ENCODE assay signal across 33 cellular contexts in genomic region chr9:133489253-133490190, GRCh38. TPM values are rescaled to one million over a fixed set of nuclear protein-coding genes. Genes with fewer than 3 reads are reported as not detected.
DNase-seq lines count a peak whose midpoint lies in the region; ATAC-seq and TF ChIP-seq lines count a peak whose summit lies in the region.
"Had no signal": no experiment of that assay in that cellular context is flagged by ENCODE, and none has a peak within 500 bp of the region (broad histone marks: within the 10 kb centered on the region; RNA-seq: fewer than 3 reads in every experiment).

No MANE protein-coding gene starts in this region.

- peak overlapping the region; percentile 19 for H4K8ac ChIP-seq in neuronal stem cell (ENCODE audit: low read depth, low read length)

- no peaks in the 10 kb centered on the region for H3K36me3 ChIP-seq in H7 (replicated peaks; ENCODE audit: control insufficient read depth, insufficient read depth, low read length)
- H3K36me3 ChIP-seq in neuronal stem cell (replicated peaks in 1 of 2; ENCODE audit: control insufficient read depth in 2 of 2, insufficient read depth in 2 of 2, low read length in 2 of 2): no peaks in the 10 kb centered on the region
- H3K36me3 ChIP-seq: adrenal gland, BLaER1, heart left ventricle, transverse colon had no signal

- H3K18ac ChIP-seq in neuronal stem cell (ENCODE audit: low read length): no peak overlapping the region

- CTCF ChIA-PET in CD4-positive, alpha-beta T cell (lab: Charles Lee): no interaction called here

- H2AK5ac ChIP-seq in neuronal stem cell (ENCODE audit: low read depth, low read length): peak overlapping the region; percentile 79

- POLR2A ChIA-PET in CD4-positive, alpha-beta T cell (lab: Charles Lee): no interaction called here

- H2AFZ ChIP-seq in neuronal stem cell (ENCODE audit: low read length): no peak overlapping the region

- no peak overlapping the region for H3K4ac ChIP-seq in neuronal stem cell (ENCODE audit: low read length)

- no peak overlapping the region for H2BK12ac ChIP-seq in neuronal stem cell (ENCODE audit: low read length)

- H4K91ac ChIP-seq in neuronal stem cell (ENCODE audit: low read depth, low read length, poor library complexity): no peak overlapping the region

- TF ChIP-seq CTCF in CD4-positive, alpha-beta T cell (IDR thresholded peaks at IDR 0.05): no peak
- TF ChIP-seq CTCF in chondrocyte (IDR thresholded peaks at IDR 0.05) (no peak), GM20000 (IDR thresholded peaks at IDR 0.05; ENCODE audit: extremely low read depth, missing control alignments) (no peak)

- H2BK120ac ChIP-seq in neuronal stem cell (ENCODE audit: low read depth, low read length): peak overlapping the region; percentile 18

- no peak overlapping the region for H3K4me2 ChIP-seq in neuronal stem cell (ENCODE audit: insufficient read depth, low read length, poor library complexity, severe bottlenecking)
- H3K4me2 ChIP-seq: BLaER1 had no signal

- no peaks in the 10 kb centered on the region for H3K27me3 ChIP-seq in CD4-positive, alpha-beta T cell (ENCODE audit: control insufficient read depth, insufficient read depth, low read length)
- no peaks in the 10 kb centered on the region for H3K27me3 ChIP-seq in H7 (ENCODE audit: control insufficient read depth, insufficient read depth, low read length)
- peaks cover 0 to 35% (median 0%) of the 10 kb centered on the region in 3 experiments for H3K27me3 ChIP-seq in neuronal stem cell (ENCODE audit: control insufficient read depth in 3 of 3, insufficient read depth in 3 of 3, low read depth in 1 of 3, low read length in 3 of 3)
- H3K27me3 ChIP-seq: adrenal gland, BLaER1 had no signal

- H3K4me3 Mint-ChIP-seq in CD4-positive, alpha-beta T cell: no peak overlapping the region
- H3K4me3 Mint-ChIP-seq in chondrocyte (ENCODE audit: unreplicated experiment): no peak overlapping the region
- H3K4me3 Mint-ChIP-seq: activated CD4-positive, alpha-beta T cell treated with anti-CD3 and anti-CD28 coated beads, Interleukin-2, amount 10 ng/mL, durations not matched to agents 24 days and 14 days; activated CD8-positive, alpha-beta memory T cell treated with anti-CD3 and anti-CD28 coated beads, Interleukin-2, amount 10 ng/mL, durations not matched to agents 7 days and 5 days; activated T-cell treated with anti-CD3 and anti-CD28 coated beads, Interleukin-2, amount 50 U/mL, for 72 hours had no signal

- intact Hi-C loops in CD4-positive, alpha-beta T cell (cut with DNase I, micrococcal nuclease): loop anchor here (5.0 kb wide), 2 partner anchors 137 to 512 kb away; partner anchors contain the start of gene GFI1B (in 1 of the 2)

- no peak for ATAC-seq in CD4-positive, alpha-beta T cell (ENCODE audit: poor library complexity)
- no peak for ATAC-seq in HG03565 (IDR thresholded peaks at IDR 0.05; ENCODE audit: unreplicated experiment)
- ATAC-seq: activated CD8-positive, alpha-beta memory T cell treated with anti-CD3 and anti-CD28 coated beads, Interleukin-2, amount 10 ng/mL, durations not matched to agents 7 days and 5 days; activated T-cell treated with anti-CD3 and anti-CD28 coated beads, Interleukin-2, amount 50 U/mL, for 72 hours; heart left ventricle had no signal

- H3K4me1 ChIP-seq in neuronal stem cell (ENCODE audit: control insufficient read depth in 2 of 2, insufficient read depth in 1 of 2, low read depth in 1 of 2, low read length in 2 of 2): peaks cover 0 to 12% of the 10 kb centered on the region in 2 donors

- peaks cover 6% of the 10 kb centered on the region for H3K4me1 Mint-ChIP-seq in CD4-positive, alpha-beta T cell (ENCODE audit: low read depth)
- H3K4me1 Mint-ChIP-seq in chondrocyte (ENCODE audit: low read depth): peaks cover 30% of the 10 kb centered on the region
- H3K4me1 Mint-ChIP-seq: activated CD4-positive, alpha-beta T cell treated with anti-CD3 and anti-CD28 coated beads, Interleukin-2, amount 10 ng/mL, durations not matched to agents 24 days and 14 days had no signal

- H3K9ac ChIP-seq in neuronal stem cell (ENCODE audit: low read depth, low read length, poor library complexity): peak overlapping the region; percentile 60
- H3K9ac ChIP-seq: BLaER1 had no signal

- no peaks in the 10 kb centered on the region for H3K9me3 ChIP-seq in CD4-positive, alpha-beta T cell (ENCODE audit: control insufficient read depth, low read length)
- no peaks in the 10 kb centered on the region for H3K9me3 ChIP-seq in neuronal stem cell (replicated peaks in 1 of 2; ENCODE audit: control insufficient read depth in 2 of 2, insufficient read depth in 1 of 2, low read depth in 1 of 2, low read length in 2 of 2)
- H3K9me3 ChIP-seq: adrenal gland, BLaER1, heart left ventricle, transverse colon had no signal

- no CpG with 5 or more reads among the region's 19 CpGs for WGBS in neuronal stem cell (ENCODE audit: extremely low coverage in 2 of 2, insufficient read length in 2 of 2, insufficient replicate concordance in 1 of 2), 2 donors

- H3K4me3 ChIP-seq in H7 (ENCODE audit: insufficient read depth, low read depth, low read length): no peak overlapping the region
- no peak overlapping the region for H3K4me3 ChIP-seq in neuronal stem cell (ENCODE audit: low read length in 2 of 2)
- H3K4me3 ChIP-seq: adrenal gland, BLaER1, coronary artery, heart left ventricle, skin epidermis, transverse colon had no signal

- peak overlapping the region; percentile 10 for H3K27ac Mint-ChIP-seq in CD4-positive, alpha-beta T cell
- no peak overlapping the region for H3K27ac Mint-ChIP-seq in chondrocyte (ENCODE audit: unreplicated experiment)
- H3K27ac Mint-ChIP-seq: activated CD4-positive, alpha-beta T cell treated with anti-CD3 and anti-CD28 coated beads, Interleukin-2, amount 10 ng/mL, durations not matched to agents 24 days and 14 days; activated CD8-positive, alpha-beta memory T cell treated with anti-CD3 and anti-CD28 coated beads, Interleukin-2, amount 10 ng/mL, durations not matched to agents 7 days and 5 days; activated T-cell treated with anti-CD3 and anti-CD28 coated beads, Interleukin-2, amount 50 U/mL, for 72 hours had no signal

- peak overlapping the region; percentile 6 for H3K14ac ChIP-seq in neuronal stem cell (ENCODE audit: low read length)

- H3K27ac ChIP-seq in CD4-positive, alpha-beta T cell (ENCODE audit: low read depth, low read length): no peak overlapping the region
- no peak overlapping the region for H3K27ac ChIP-seq in neuronal stem cell (replicated peaks; ENCODE audit: low read length)
- H3K27ac ChIP-seq: adrenal gland, BLaER1, coronary artery, heart left ventricle, skin epidermis, transverse colon, VCaP had no signal

- H3K27me3 Mint-ChIP-seq in CD4-positive, alpha-beta T cell: no peaks in the 10 kb centered on the region
- no peaks in the 10 kb centered on the region for H3K27me3 Mint-ChIP-seq in chondrocyte (ENCODE audit: low read depth)

- H3K9me3 Mint-ChIP-seq in CD4-positive, alpha-beta T cell: no peaks in the 10 kb centered on the region
- H3K9me3 Mint-ChIP-seq in chondrocyte (ENCODE audit: low read depth): no peaks in the 10 kb centered on the region
- H3K9me3 Mint-ChIP-seq: activated CD4-positive, alpha-beta T cell treated with anti-CD3 and anti-CD28 coated beads, Interleukin-2, amount 10 ng/mL, durations not matched to agents 24 days and 14 days; activated T-cell treated with anti-CD3 and anti-CD28 coated beads, Interleukin-2, amount 50 U/mL, for 72 hours had no signal

- DNase-seq in CD4-positive, alpha-beta T cell: no peak
- peak; percentile 42 for DNase-seq in H7
- peak; percentile 75 for DNase-seq in chondrocyte (ENCODE audit: low spot score)
- no peak for DNase-seq in neuronal stem cell (ENCODE audit: low spot score)
- no peak for DNase-seq in GM20000 (ENCODE audit: low spot score)
- no peak for DNase-seq in stimulated activated CD4-positive, alpha-beta T cell treated with anti-CD3 and anti-CD28 coated beads, Interleukin-4, amount 100 ng/mL, for 1 hour
- DNase-seq: activated CD4-positive, alpha-beta T cell treated with anti-CD3 and anti-CD28 coated beads, Interleukin-2, amount 10 ng/mL, durations not matched to agents 24 days and 14 days; activated CD8-positive, alpha-beta memory T cell treated with anti-CD3 and anti-CD28 coated beads, Interleukin-2, amount 10 ng/mL, durations not matched to agents 7 days and 5 days; activated naive CD4-positive, alpha-beta T cell; activated T-cell treated with anti-CD3 and anti-CD28 coated beads, Interleukin-2, amount 50 U/mL, for 72 hours; adrenal gland; COR-L47; DMS79; effector memory CD4-positive, alpha-beta T cell; erythroblast; GF-D8; kidney glomerular epithelial cell; NCI-H146; NCI-H2107; nucleus accumbens; transverse colon had no signal

- H3K79me1 ChIP-seq in neuronal stem cell (ENCODE audit: low read depth, low read length): peaks cover 2% of the 10 kb centered on the region

- H2BK5ac ChIP-seq in neuronal stem cell (ENCODE audit: low read length): no peak overlapping the region

- peak overlapping the region; percentile 71 for H2BK15ac ChIP-seq in neuronal stem cell (ENCODE audit: low read length)

- H3K23ac ChIP-seq in neuronal stem cell (ENCODE audit: low read depth, low read length, poor library complexity): peak overlapping the region; percentile 17

- no peaks in the 10 kb centered on the region for H3K36me3 Mint-ChIP-seq in CD4-positive, alpha-beta T cell (ENCODE audit: low read depth)
- H3K36me3 Mint-ChIP-seq in chondrocyte (ENCODE audit: low read depth): no peaks in the 10 kb centered on the region
- H3K36me3 Mint-ChIP-seq: activated CD8-positive, alpha-beta memory T cell treated with anti-CD3 and anti-CD28 coated beads, Interleukin-2, amount 10 ng/mL, durations not matched to agents 7 days and 5 days had no signal

RNA-seq across cellular contexts. Expression of gene SLC2A6, which starts 10.6 kb away (rescaled TPM):
- total RNA-seq in CD4-positive, alpha-beta T cell: 1 to 10 TPM; 1.8 to 3.2 TPM
- 13.8 and 18.2 TPM in 2 replicates for total RNA-seq in H7 (2014; rRNA removed; shearing (Covaris generic))
- total RNA-seq in chondrocyte: 5.4 to 13.7 TPM (median 13.2 TPM) in 3 replicates
- polyA plus RNA-seq in neuronal stem cell (2013, experiment 1 of 2): 3.7 TPM
- polyA plus RNA-seq in neuronal stem cell (2013, experiment 2 of 2): 3.8 TPM

RNA-seq across cellular contexts. Expression of gene CACFD1, which starts 29.7 kb away (rescaled TPM):
- total RNA-seq in CD4-positive, alpha-beta T cell: 1 to 10 TPM; 3.7 to 3.8 TPM
- total RNA-seq in H7 (2014; rRNA removed; shearing (Covaris generic)): 9.5 and 11.3 TPM in 2 replicates
- 14.4 to 22.3 TPM (median 18.8 TPM) in 3 replicates for total RNA-seq in chondrocyte
- polyA plus RNA-seq in neuronal stem cell (2013, experiment 1 of 2): 18.8 TPM
- polyA plus RNA-seq in neuronal stem cell (2013, experiment 2 of 2): 19.4 TPM

RNA-seq across cellular contexts. Expression of gene MYMK, which starts 35.2 kb away (rescaled TPM):
- total RNA-seq in CD4-positive, alpha-beta T cell: not detected
- total RNA-seq in H7 (2014; rRNA removed; shearing (Covaris generic)): not detected in 2 replicates
- not detected in 3 replicates for total RNA-seq in chondrocyte
- not detected for polyA plus RNA-seq in neuronal stem cell (2013, experiment 1 of 2)
- polyA plus RNA-seq in neuronal stem cell (2013, experiment 2 of 2): not detected
- total RNA-seq: activated CD4-positive, alpha-beta T cell treated with anti-CD3 and anti-CD28 coated beads, Interleukin-2, amount 10 ng/mL, durations not matched to agents 24 days and 14 days; activated CD8-positive, alpha-beta memory T cell treated with anti-CD3 and anti-CD28 coated beads, Interleukin-2, amount 10 ng/mL, durations not matched to agents 7 days and 5 days; activated T-cell treated with anti-CD3 and anti-CD28 coated beads, Interleukin-2, amount 50 U/mL, for 72 hours; adrenal gland; bronchial epithelial cell; fibroblast of villous mesenchyme; heart left ventricle; NCI-H460; OCI-LY7; pulmonary artery endothelial cell; transverse colon had no signal
- polyA plus RNA-seq: adrenal gland, AG04450, heart left ventricle had no signal

RNA-seq across cellular contexts. Expression of gene ADAMTSL2, which starts 45.0 kb away (rescaled TPM):
- 1 to 10 TPM; 1.2 to 1.3 TPM for total RNA-seq in CD4-positive, alpha-beta T cell
- total RNA-seq in H7 (2014; rRNA removed; shearing (Covaris generic)): 0.42 and 0.70 TPM in 2 replicates
- total RNA-seq in chondrocyte: 0.15 to 0.31 TPM (median 0.23 TPM) in 3 replicates
- 0.17 TPM for polyA plus RNA-seq in neuronal stem cell (2013, experiment 1 of 2)
- polyA plus RNA-seq in neuronal stem cell (2013, experiment 2 of 2): 0.15 TPM
- total RNA-seq: activated CD4-positive, alpha-beta T cell treated with anti-CD3 and anti-CD28 coated beads, Interleukin-2, amount 10 ng/mL, durations not matched to agents 24 days and 14 days; activated CD8-positive, alpha-beta memory T cell treated with anti-CD3 and anti-CD28 coated beads, Interleukin-2, amount 10 ng/mL, durations not matched to agents 7 days and 5 days; bronchial epithelial cell; NCI-H460; pulmonary artery endothelial cell had no signal
- polyA plus RNA-seq: AG04450 had no signal

Comparison
In these comparisons a context has a peak if more than half of its experiments do, and no peak if none do; other contexts are left out.
1. DNase-seq: peak in H7 (single experiment) and chondrocyte (single experiment); none in CD4-positive, alpha-beta T cell (0 of 10), neuronal stem cell (single experiment), GM20000 (single experiment) and stimulated activated CD4-positive, alpha-beta T cell treated with anti-CD3 and anti-CD28 coated beads, Interleukin-4, amount 100 ng/mL, for 1 hour (single experiment).